In the genomic region with DNA sequence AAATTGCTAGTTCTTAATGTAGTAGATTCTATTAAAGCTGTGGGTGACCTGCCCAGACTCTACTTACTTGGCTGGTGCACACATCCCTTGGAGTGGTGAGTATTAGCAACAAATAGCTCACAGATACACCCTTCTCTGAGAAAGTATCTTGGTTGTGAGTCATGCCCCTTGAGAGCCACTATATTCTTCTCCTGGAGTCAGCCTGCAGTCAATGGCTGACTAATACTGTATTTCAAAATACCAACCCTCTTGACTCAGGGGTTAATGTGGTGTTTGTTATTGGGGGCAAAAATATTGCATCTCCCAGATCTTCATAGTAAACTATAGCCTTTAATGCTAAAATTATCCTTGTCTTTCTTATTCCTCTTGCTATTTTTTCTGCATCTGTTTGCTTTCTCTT, we compare ENCODE assay signal across 9 cellular contexts.
A peak's percentile ranks its signal among the peaks of the same experiment; 100 is the strongest.
DNase-seq lines count a peak whose midpoint lies in the region; ATAC-seq and TF ChIP-seq lines count a peak whose summit lies in the region.
"Had no signal": no experiment of that assay in that cellular context is flagged by ENCODE, and none has a peak within 500 bp of the region (broad histone marks: within the 10 kb centered on the region; RNA-seq: fewer than 3 reads in every experiment).

No MANE protein-coding gene starts in this region.

- peaks cover 8% of the 10 kb centered on the region for H3K4me1 ChIP-seq in RWPE2 (ENCODE audit: insufficient read depth, poor library complexity, severe bottlenecking)
- H3K4me1 ChIP-seq: stomach had no signal

- H3K9me3 ChIP-seq in RWPE2 (ENCODE audit: severe bottlenecking), result no peaks in the 10 kb centered on the region

- DNase-seq in H4 (ENCODE audit: low spot score) (peak; percentile 73), RWPE2 (ENCODE audit: low spot score) (no peak), fibroblast of pulmonary artery (ENCODE audit: low read depth) (peak; percentile 91), smooth muscle cell of the brain vasculature (ENCODE audit: low read depth, low spot score) (peak; percentile 17), GM20000 (ENCODE audit: low spot score) (no peak), GM10248 (ENCODE audit: extremely low spot score) (no peak)
- DNase-seq: endodermal cell, stomach had no signal

- no peaks in the 10 kb centered on the region for H3K27me3 ChIP-seq in RWPE2 (ENCODE audit: insufficient read depth, poor library complexity, severe bottlenecking)
- H3K27me3 ChIP-seq: stomach had no signal

- CTCF ChIA-PET in GM10248 (lab: Yijun Ruan, JAX), result interaction anchor here (0.7 to 1.0 kb wide), 2 partner anchors 14 to 29 kb away, joined by 3 to 5 read pairs; no protein-coding TSS in a partner anchor

- no peaks in the 10 kb centered on the region for H3K36me3 ChIP-seq in RWPE2 (ENCODE audit: low read depth)
- H3K36me3 ChIP-seq: stomach had no signal

- ATAC-seq in RWPE2 (ENCODE audit: low read depth) (peak; percentile 100), GM21360 (IDR thresholded peaks at IDR 0.05; ENCODE audit: unreplicated experiment) (no peak)

- POLR2A ChIA-PET in GM10248 (lab: Yijun Ruan, JAX), result no interaction called here

- TF ChIP-seq CTCF in RWPE2 (IDR thresholded peaks at IDR 0.05; ENCODE audit: poor library complexity, severe bottlenecking) (no peak), fibroblast of pulmonary artery (IDR thresholded peaks at IDR 0.05; ENCODE audit: low read length, missing control alignments) (no peak), GM20000 (IDR thresholded peaks at IDR 0.05; ENCODE audit: extremely low read depth, missing control alignments) (no peak), GM10248 (IDR thresholded peaks at IDR 0.05; ENCODE audit: control extremely low read depth, extremely low read depth, low read depth, missing control alignments) (no peak)

- no peak overlapping the region for H3K27ac ChIP-seq in RWPE2 (ENCODE audit: poor library complexity, severe bottlenecking)
- H3K27ac ChIP-seq: stomach had no signal

- H3K4me3 ChIP-seq in RWPE2 (ENCODE audit: severe bottlenecking), result no peak overlapping the region
- no peak overlapping the region for H3K4me3 ChIP-seq in fibroblast of pulmonary artery (replicated peaks; ENCODE audit: low read depth, low read length)
- H3K4me3 ChIP-seq: stomach had no signal

Comparison
In these comparisons a context has a peak if more than half of its experiments do, and no peak if none do; other contexts are left out.
1. DNase-seq: peak in H4 (single experiment), fibroblast of pulmonary artery (single experiment) and smooth muscle cell of the brain vasculature (single experiment); none in RWPE2 (single experiment), GM20000 (single experiment) and GM10248 (single experiment).